8 cellular contexts compared by ENCODE assay signal in the genomic region with DNA sequence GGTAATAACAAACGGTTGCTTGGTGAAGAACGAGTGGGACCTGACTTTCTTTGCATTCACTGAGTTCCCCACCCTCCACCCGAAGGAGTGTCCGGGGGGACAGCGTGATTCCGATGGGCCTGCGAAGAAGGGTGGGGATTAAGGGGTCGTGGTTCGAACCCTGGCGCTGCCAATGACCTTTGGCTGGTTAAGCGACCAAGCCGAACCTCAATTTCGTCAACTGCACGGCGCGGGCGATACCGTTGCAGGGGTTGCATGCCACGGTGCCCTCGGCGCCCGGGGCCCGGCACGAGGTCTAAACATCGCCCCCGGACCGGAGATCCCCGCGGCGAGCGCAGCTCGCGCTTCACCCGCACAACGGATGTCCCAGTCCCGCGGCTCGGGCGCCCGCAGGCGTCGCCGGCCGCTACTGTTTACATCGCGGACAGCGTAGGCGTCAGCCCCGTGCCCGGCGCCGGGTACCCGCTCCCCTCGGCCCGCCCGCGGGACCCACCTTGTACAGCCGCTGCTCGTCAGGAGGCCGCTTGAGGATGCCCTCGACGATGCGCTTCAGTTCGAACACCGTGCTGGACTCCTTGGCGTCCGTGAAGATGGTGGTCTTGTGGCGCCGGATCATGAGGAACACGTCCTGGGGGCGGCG. TPM values are rescaled to one million over a fixed set of nuclear protein-coding genes. Genes with fewer than 3 reads are reported as not detected.
A peak's percentile ranks its signal among the peaks of the same experiment; 100 is the strongest.
DNase-seq lines count a peak whose midpoint lies in the region; ATAC-seq and TF ChIP-seq lines count a peak whose summit lies in the region.

No MANE protein-coding gene starts in this region.

- no peaks in the 10 kb centered on the region for H3K27me3 ChIP-seq in liver (ENCODE audit: control insufficient read depth in 4 of 4, insufficient read depth in 4 of 4, low read length in 3 of 4)
- no peaks in the 10 kb centered on the region for H3K27me3 ChIP-seq in stomach smooth muscle (ENCODE audit: control insufficient read depth in 1 of 2, insufficient read depth in 2 of 2, low read length in 2 of 2)

- in situ Hi-C loops in GM13977 (cut with MboI; ENCODE audit: low pct_unique_long_range_greater_than_20kb, low sequenced_read_pairs, unreplicated experiment) = no loop called here

- H3K4me1 ChIP-seq in liver (ENCODE audit: control insufficient read depth in 4 of 4, insufficient read depth in 4 of 4, low read length in 3 of 4) (peaks cover 10 to 26% (median 18%) of the 10 kb centered on the region in 4 donors), stomach smooth muscle (ENCODE audit: control insufficient read depth, insufficient read depth, low read length) (peaks cover 27% of the 10 kb centered on the region)

- H3K9ac ChIP-seq in liver (ENCODE audit: low read depth in 1 of 2, low read length in 2 of 2) (peak overlapping the region; percentile 33 to 72), stomach smooth muscle (ENCODE audit: low read length in 2 of 2) (peak overlapping the region; percentile 67 to 73)

- TF ChIP-seq CTCF in GM13977 (IDR thresholded peaks at IDR 0.05; ENCODE audit: extremely low read depth, insufficient read depth, missing control alignments) = no peak
- TF ChIP-seq CTCF in MCF 10A (IDR thresholded peaks at IDR 0.05; ENCODE audit: unreplicated experiment) = no peak
- no peak for TF ChIP-seq CTCF in liver (IDR thresholded peaks at IDR 0.05; ENCODE audit: low read depth, low read length, missing input control)

- no peaks in the 10 kb centered on the region for H3K9me3 ChIP-seq in liver (ENCODE audit: control insufficient read depth in 4 of 4, low read length in 3 of 4)
- no peaks in the 10 kb centered on the region for H3K9me3 ChIP-seq in stomach smooth muscle (ENCODE audit: control insufficient read depth in 2 of 2, low read length in 2 of 2)

- H3K36me3 ChIP-seq in liver (ENCODE audit: control insufficient read depth in 4 of 4, insufficient read depth in 3 of 4, low read depth in 1 of 4, low read length in 3 of 4) (peaks cover 3 to 23% (median 7%) of the 10 kb centered on the region in 4 donors), stomach smooth muscle (ENCODE audit: control insufficient read depth in 2 of 2, insufficient read depth in 2 of 2, low read length in 2 of 2) (peaks cover 16 to 17% of the 10 kb centered on the region in 2 donors)

- TF ChIP-seq RAD21 in liver (IDR thresholded peaks at IDR 0.05) = no peak

- no peaks in the 10 kb centered on the region for H3K9me3 Mint-ChIP-seq in MCF 10A (ENCODE audit: unreplicated experiment)

- peak; percentile 27 for ATAC-seq in GM21825 (IDR thresholded peaks at IDR 0.05; ENCODE audit: unreplicated experiment)

- WGBS in liver = under 1% methylated on average over 72 of the region's 72 CpGs

- intact Hi-C loops in MCF 10A (cut with micrococcal nuclease) = loop anchor here (2.0 kb wide), 1 partner anchor 92 kb away; no protein-coding TSS in a partner anchor

- H3K4me3 Mint-ChIP-seq in MCF 10A (ENCODE audit: unreplicated experiment) = peak overlapping the region; percentile 96

- TSS peak; percentile 25 for BruUV-seq in MCF 10A (replicated peaks; lab: Mats Ljungman, UMichigan)

- peak overlapping the region; percentile 17 to 38 for H3K27ac ChIP-seq in liver (ENCODE audit: low read depth in 1 of 2, low read length in 2 of 2)
- no peak overlapping the region for H3K27ac ChIP-seq in stomach smooth muscle (ENCODE audit: low read length)

- peaks cover 46% of the 10 kb centered on the region for H3K36me3 Mint-ChIP-seq in MCF 10A (ENCODE audit: insufficient read depth, unreplicated experiment)

- H3K4me3 ChIP-seq in liver (ENCODE audit: low read depth in 1 of 3, low read length in 3 of 3) (peak overlapping the region; percentile 86 to 93 (median 90)), stomach smooth muscle (ENCODE audit: low read length in 2 of 2) (peak overlapping the region; percentile 61 to 88)

- peak; percentile 65 for DNase-seq in GM13977 (ENCODE audit: low spot score)
- peak; percentile 65 for DNase-seq in NCI-H69 (lab: John Stamatoyannopoulos, UW)
- DNase-seq in MCF 10A (ENCODE audit: unreplicated experiment) = no peak
- no peak for DNase-seq in NCI-H2196 treated with DMSO at 0.1 percent for 48 hours (lab: John Stamatoyannopoulos, UW; ENCODE audit: unreplicated experiment)
- no peak for DNase-seq in SKM-1 treated with dmso at 0.1 percent for 144 hours (lab: John Stamatoyannopoulos, UW; ENCODE audit: unreplicated experiment)

- POLR2A ChIA-PET in MCF 10A (lab: Yijun Ruan, JAX) = interaction anchor here (0.6 to 6.5 kb wide), 19 partner anchors 9 to 139 kb away, joined by 3 to 79 read pairs (median 4); a partner anchor contains a TSS

- peaks cover 24% of the 10 kb centered on the region for H3K4me1 Mint-ChIP-seq in MCF 10A (ENCODE audit: insufficient read depth, unreplicated experiment)

- H3K27me3 Mint-ChIP-seq in MCF 10A (ENCODE audit: insufficient read depth, unreplicated experiment) = no peaks in the 10 kb centered on the region

- CTCF ChIA-PET in MCF 10A (lab: Yijun Ruan, JAX) = interaction anchor here (0.6 to 1.1 kb wide), 3 partner anchors 63 to 136 kb away, joined by 3 read pairs; no protein-coding TSS in a partner anchor

- peak overlapping the region; percentile 96 for H3K27ac Mint-ChIP-seq in MCF 10A (ENCODE audit: low read depth, unreplicated experiment)

TF ChIP-seq in liver, 16 proteins besides CTCF, POLR2A, EP300 and RAD21 (continues in another document):
- TF ChIP-seq, protein P1, sequence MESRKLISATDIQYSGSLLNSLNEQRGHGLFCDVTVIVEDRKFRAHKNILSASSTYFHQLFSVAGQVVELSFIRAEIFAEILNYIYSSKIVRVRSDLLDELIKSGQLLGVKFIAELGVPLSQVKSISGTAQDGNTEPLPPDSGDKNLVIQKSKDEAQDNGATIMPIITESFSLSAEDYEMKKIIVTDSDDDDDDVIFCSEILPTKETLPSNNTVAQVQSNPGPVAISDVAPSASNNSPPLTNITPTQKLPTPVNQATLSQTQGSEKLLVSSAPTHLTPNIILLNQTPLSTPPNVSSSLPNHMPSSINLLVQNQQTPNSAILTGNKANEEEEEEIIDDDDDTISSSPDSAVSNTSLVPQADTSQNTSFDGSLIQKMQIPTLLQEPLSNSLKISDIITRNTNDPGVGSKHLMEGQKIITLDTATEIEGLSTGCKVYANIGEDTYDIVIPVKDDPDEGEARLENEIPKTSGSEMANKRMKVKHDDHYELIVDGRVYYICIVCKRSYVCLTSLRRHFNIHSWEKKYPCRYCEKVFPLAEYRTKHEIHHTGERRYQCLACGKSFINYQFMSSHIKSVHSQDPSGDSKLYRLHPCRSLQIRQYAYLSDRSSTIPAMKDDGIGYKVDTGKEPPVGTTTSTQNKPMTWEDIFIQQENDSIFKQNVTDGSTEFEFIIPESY (IDR thresholded peaks at IDR 0.05) = no peak
- TF ChIP-seq EGR1 (IDR thresholded peaks at IDR 0.05; ENCODE audit: low read depth in 2 of 2) (no peak), TAF1 (conservative IDR thresholded peaks at IDR 0.05) (no peak), HNF4G (IDR thresholded peaks at IDR 0.05) (no peak), SP1 (IDR thresholded peaks at IDR 0.05) (no peak), GABPA (IDR thresholded peaks at IDR 0.05 in 1 of 2, conservative IDR thresholded peaks at IDR 0.05 in 1 of 2) (no peak), JUND (IDR thresholded peaks at IDR 0.05) (no peak), YY1 (IDR thresholded peaks at IDR 0.05) (no peak), RXRA (IDR thresholded peaks at IDR 0.05) (no peak), FOXA2 (IDR thresholded peaks at IDR 0.05) (no peak), NR2F2 (IDR thresholded peaks at IDR 0.05) (no peak), FOXA1 (IDR thresholded peaks at IDR 0.05) (no peak)
- TF ChIP-seq, protein P2, sequence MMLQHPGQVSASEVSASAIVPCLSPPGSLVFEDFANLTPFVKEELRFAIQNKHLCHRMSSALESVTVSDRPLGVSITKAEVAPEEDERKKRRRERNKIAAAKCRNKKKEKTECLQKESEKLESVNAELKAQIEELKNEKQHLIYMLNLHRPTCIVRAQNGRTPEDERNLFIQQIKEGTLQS (IDR thresholded peaks at IDR 0.05) = no peak
- TF ChIP-seq, protein P3, sequence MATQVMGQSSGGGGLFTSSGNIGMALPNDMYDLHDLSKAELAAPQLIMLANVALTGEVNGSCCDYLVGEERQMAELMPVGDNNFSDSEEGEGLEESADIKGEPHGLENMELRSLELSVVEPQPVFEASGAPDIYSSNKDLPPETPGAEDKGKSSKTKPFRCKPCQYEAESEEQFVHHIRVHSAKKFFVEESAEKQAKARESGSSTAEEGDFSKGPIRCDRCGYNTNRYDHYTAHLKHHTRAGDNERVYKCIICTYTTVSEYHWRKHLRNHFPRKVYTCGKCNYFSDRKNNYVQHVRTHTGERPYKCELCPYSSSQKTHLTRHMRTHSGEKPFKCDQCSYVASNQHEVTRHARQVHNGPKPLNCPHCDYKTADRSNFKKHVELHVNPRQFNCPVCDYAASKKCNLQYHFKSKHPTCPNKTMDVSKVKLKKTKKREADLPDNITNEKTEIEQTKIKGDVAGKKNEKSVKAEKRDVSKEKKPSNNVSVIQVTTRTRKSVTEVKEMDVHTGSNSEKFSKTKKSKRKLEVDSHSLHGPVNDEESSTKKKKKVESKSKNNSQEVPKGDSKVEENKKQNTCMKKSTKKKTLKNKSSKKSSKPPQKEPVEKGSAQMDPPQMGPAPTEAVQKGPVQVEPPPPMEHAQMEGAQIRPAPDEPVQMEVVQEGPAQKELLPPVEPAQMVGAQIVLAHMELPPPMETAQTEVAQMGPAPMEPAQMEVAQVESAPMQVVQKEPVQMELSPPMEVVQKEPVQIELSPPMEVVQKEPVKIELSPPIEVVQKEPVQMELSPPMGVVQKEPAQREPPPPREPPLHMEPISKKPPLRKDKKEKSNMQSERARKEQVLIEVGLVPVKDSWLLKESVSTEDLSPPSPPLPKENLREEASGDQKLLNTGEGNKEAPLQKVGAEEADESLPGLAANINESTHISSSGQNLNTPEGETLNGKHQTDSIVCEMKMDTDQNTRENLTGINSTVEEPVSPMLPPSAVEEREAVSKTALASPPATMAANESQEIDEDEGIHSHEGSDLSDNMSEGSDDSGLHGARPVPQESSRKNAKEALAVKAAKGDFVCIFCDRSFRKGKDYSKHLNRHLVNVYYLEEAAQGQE (IDR thresholded peaks at IDR 0.05) = no peak
- TF ChIP-seq, protein P4, sequence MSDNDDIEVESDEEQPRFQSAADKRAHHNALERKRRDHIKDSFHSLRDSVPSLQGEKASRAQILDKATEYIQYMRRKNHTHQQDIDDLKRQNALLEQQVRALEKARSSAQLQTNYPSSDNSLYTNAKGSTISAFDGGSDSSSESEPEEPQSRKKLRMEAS (IDR thresholded peaks at IDR 0.05) = no peak

RNA-seq across cellular contexts. Expression of a gene that starts 0.5 kb away (rescaled TPM):
- total RNA-seq in MCF 10A (2022) = 438 and 504 TPM in 2 replicates
- total RNA-seq in liver = 100 to 1,000 TPM; 114 to 395 TPM
- polyA plus RNA-seq in liver = 100 to 1,000 TPM; 252 to 374 TPM

RNA-seq across cellular contexts. Expression of a gene that starts 10.7 kb away (rescaled TPM):
- total RNA-seq in MCF 10A (2022) = not detected in 2 replicates
- not detected for total RNA-seq in liver
- polyA plus RNA-seq in liver = not detected

RNA-seq across cellular contexts. Expression of a gene that starts 21.6 kb away (rescaled TPM):
- total RNA-seq in MCF 10A (2022) (not detected in 2 replicates), liver (not detected)
- polyA plus RNA-seq in liver = not detected

RNA-seq across cellular contexts. Expression of a gene that starts 24.2 kb away (rescaled TPM):
- total RNA-seq in MCF 10A (2022) (710 and 779 TPM in 2 replicates), liver (100 to 1,000 TPM in 1 of 2 donors, 10 to 100 TPM in 1; 84.8 to 119 TPM)
- 100 to 1,000 TPM; 147 to 199 TPM for polyA plus RNA-seq in liver

RNA-seq across cellular contexts. Expression of a gene that starts 40.4 kb away (rescaled TPM):
- total RNA-seq in MCF 10A (2022) = 16.4 TPM in 2 replicates
- 1 to 10 TPM in 1 of 2 donors, not detected in 1; 1.0 TPM for total RNA-seq in liver
- polyA plus RNA-seq in liver = under 1 TPM; 0.18 to 0.26 TPM

Comparison
In these comparisons a context has a peak if more than half of its experiments do, and no peak if none do; other contexts are left out.
1. DNase-seq: peak in GM13977 (single experiment) and NCI-H69 (single experiment); none in MCF 10A (single experiment), NCI-H2196 treated with DMSO at 0.1 percent for 48 hours (single experiment) and SKM-1 treated with dmso at 0.1 percent for 144 hours (single experiment).